Comparison of ENCODE assay signal across 19 cellular contexts in the genomic region with DNA sequence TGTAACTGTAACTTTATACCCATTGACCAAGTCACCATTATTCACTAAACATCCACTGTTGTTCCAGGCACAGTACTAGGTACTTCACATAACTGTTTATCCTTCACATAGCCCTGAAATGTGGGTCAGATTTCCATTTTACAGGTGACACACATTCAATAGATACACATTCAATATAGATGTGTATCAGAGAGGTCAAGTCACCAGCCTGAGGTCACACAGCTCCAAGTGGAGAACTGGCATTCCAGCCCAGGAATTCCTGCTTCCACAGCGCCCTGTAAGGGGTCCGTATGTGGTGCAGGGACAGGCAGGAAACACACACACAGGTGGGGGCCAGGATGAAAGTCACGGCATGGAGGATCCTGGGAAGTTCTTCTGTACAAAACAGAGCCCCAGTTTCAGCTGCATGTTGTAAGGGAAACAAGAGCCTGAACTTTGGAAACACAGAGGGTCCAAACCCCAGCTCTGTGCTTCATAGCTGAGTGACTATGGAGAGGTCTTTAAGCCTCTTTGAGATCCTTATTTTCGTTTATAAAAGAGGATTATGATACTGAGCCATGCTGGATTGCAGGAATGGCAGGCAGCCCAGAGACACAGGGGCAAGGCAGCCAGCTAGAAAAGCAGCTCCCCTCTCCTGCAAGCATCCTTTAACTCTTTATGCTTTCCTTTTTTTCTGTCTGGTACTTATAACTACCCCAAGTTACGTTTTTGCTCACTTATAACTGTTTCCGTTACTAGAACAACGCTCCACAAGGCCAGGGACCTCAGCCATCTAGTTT. TPM values are rescaled to one million over a fixed set of nuclear protein-coding genes. Genes with fewer than 3 reads are reported as not detected.
DNase-seq lines count a peak whose midpoint lies in the region; ATAC-seq, FAIRE-seq and TF ChIP-seq lines count a peak whose summit lies in the region.
"Had no signal": no experiment of that assay in that cellular context is flagged by ENCODE, and none has a peak within 500 bp of the region (broad histone marks: within the 10 kb centered on the region; RNA-seq: fewer than 3 reads in every experiment).

No MANE protein-coding gene starts in this region.

- WGBS in upper lobe of left lung, 2 donors: 60 to 68% methylated on average over 6 to 7 of the region's 7 CpGs

- TF ChIP-seq CTCF in nephron progenitor cell (IDR thresholded peaks at IDR 0.05) (no peak), upper lobe of left lung (IDR thresholded peaks at IDR 0.05) (no peak)

- peaks cover 0 to 10% (median 5%) of the 10 kb centered on the region in 4 donors for H3K9me3 ChIP-seq in upper lobe of left lung
- H3K9me3 ChIP-seq: BE2C had no signal

- no peaks in the 10 kb centered on the region for H3K27me3 ChIP-seq in upper lobe of left lung
- H3K27me3 ChIP-seq: BE2C had no signal

- no peak overlapping the region for H3K4me3 ChIP-seq in upper lobe of left lung

- H3K36me3 Mint-ChIP-seq in nephron progenitor cell (ENCODE audit: low read depth): peaks cover 28% of the 10 kb centered on the region
- H3K36me3 Mint-ChIP-seq: CD8-positive, alpha-beta T cell had no signal

- peak overlapping the region; percentile 52 for H3K27ac Mint-ChIP-seq in nephron progenitor cell
- H3K27ac Mint-ChIP-seq: CD8-positive, alpha-beta T cell had no signal

- no peaks in the 10 kb centered on the region for H3K4me1 Mint-ChIP-seq in nephron progenitor cell

- ATAC-seq in upper lobe of left lung (ENCODE audit: low FRiP score in 2 of 2): no peak
- no peak for ATAC-seq in left ventricle myocardium superior
- ATAC-seq in left colon: no peak
- ATAC-seq: CD8-positive, alpha-beta T cell; SK-N-SH treated with all-trans-retinoic acid at 6 μM for 48 hours had no signal

- intact Hi-C loops in left ventricle myocardium superior (cut with micrococcal nuclease): no loop called here
- intact Hi-C loops in left colon (cut with DNase I, micrococcal nuclease): no loop called here

- no peak overlapping the region for H3K27ac ChIP-seq in upper lobe of left lung

- no peaks in the 10 kb centered on the region for H3K4me1 ChIP-seq in upper lobe of left lung
- H3K4me1 ChIP-seq: BE2C had no signal

- FAIRE-seq in GM12892 (lab: Jason Lieb, UNC): peak; percentile 57

- no peak for TF ChIP-seq EP300 in upper lobe of left lung (IDR thresholded peaks at IDR 0.05)

- H3K9me3 Mint-ChIP-seq in nephron progenitor cell: peaks cover 24% of the 10 kb centered on the region

- DNase-seq in GM12892 (ENCODE audit: insufficient read length) (no peak), NCI-H82 treated with DMSO at 0.1 percent for 48 hours (lab: John Stamatoyannopoulos, UW; ENCODE audit: unreplicated experiment) (peak; percentile 33), nephron progenitor cell (no peak), upper lobe of left lung (no peak), NAMALWA (ENCODE audit: low spot score) (no peak), left ventricle myocardium superior (no peak), left colon (no peak)
- DNase-seq: BE2C; CD8-positive, alpha-beta T cell; GF-D8; HCEC 1CT; KBM-7; MV-4-11; NCI-H1436; NCI-H2029 treated with DMSO at 0.1 percent for 48 hours; NCI-H510A; SHP77; T-helper 1 cell had no signal

- no peak overlapping the region for H3K4me3 Mint-ChIP-seq in nephron progenitor cell
- H3K4me3 Mint-ChIP-seq: CD8-positive, alpha-beta T cell had no signal

- H3K27me3 Mint-ChIP-seq in nephron progenitor cell (ENCODE audit: low read depth, poor library complexity): peaks cover under 1% of the 10 kb centered on the region

- TF ChIP-seq POLR2A in GM12892 (IDR thresholded peaks at IDR 0.05; ENCODE audit: low read depth, low read length): no peak
- TF ChIP-seq POLR2A in upper lobe of left lung (IDR thresholded peaks at IDR 0.05): no peak

- H3K36me3 ChIP-seq in upper lobe of left lung: peaks cover 0 to 8% (median 0%) of the 10 kb centered on the region in 4 donors
- H3K36me3 ChIP-seq: BE2C had no signal

RNA-seq across cellular contexts. Expression of gene DICER1, which starts 50.3 kb away (rescaled TPM):
- polyA plus RNA-seq in GM12892 (2012; ENCODE audit: missing spikeins): 21.2 TPM
- total RNA-seq in upper lobe of left lung: 100 to 1,000 TPM in 1 of 6 donors, 10 to 100 TPM in 5; 57.7 to 106 (median 75.1) TPM
- 23.2 TPM for total RNA-seq in left ventricle myocardium superior
- 10 to 100 TPM; 49.0 to 77.3 TPM for total RNA-seq in left colon
